Comparison of ENCODE assay signal across 8 cellular contexts in the genomic region with DNA sequence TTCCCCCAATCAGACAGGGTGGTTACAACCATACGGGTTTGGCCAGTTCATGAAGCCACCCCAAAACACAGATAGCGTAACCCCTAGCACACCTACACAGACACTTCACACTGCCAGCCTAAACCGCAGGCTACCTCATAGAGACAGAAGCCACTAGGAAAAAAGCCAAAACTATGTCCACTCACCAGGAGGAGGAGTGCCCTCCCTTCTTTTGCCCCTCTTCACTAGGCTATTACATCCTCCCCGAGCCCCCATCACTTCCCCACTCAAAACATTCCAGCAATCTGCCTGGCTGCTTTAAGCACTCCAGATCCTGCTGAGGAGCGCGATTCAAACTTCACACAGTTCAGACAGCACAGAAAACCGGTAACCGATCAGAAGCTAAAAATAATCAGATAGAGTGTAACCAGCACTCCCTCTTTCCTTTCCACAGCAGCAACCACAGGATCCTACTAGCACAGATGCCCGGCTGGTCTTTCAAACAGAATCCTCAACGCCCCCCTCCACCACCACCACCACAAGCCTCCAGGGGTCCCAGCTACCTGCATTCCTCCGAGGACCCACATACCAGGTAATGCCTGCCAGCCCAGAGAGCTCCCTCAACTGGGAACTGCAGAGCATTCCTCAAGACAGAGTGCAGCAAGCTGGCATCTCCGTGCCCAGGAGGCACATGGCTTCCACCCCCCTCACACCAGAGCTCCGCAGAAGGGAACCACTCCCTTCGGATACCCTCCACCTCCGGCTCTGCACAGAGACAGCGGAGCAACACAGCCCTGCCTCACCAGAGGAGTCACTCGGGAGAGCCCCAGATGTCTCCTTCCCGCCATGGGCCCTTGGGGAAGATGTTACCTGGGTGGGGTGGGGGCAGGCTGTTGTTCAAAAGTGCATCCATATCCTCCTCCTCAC. TPM values are rescaled to one million over a fixed set of nuclear protein-coding genes. Genes with fewer than 3 reads are reported as not detected.
DNase-seq lines count a peak whose midpoint lies in the region; ATAC-seq, FAIRE-seq and TF ChIP-seq lines count a peak whose summit lies in the region.

No MANE protein-coding gene starts in this region.

- DNase-seq in GM12892 (ENCODE audit: insufficient read length), result no peak
- DNase-seq in RKO (ENCODE audit: low spot score), result peak; percentile 65
- DNase-seq in K562 (ENCODE audit: extremely low read depth in 1 of 4, low spot score in 3 of 4), result peak in 1 of 4 experiments; percentile 16
- DNase-seq in iPS-NIHi7 (ENCODE audit: extremely low spot score), result peak; percentile 33
- no peak for DNase-seq in spleen
- no peak for DNase-seq in cortex of kidney (lab: John Stamatoyannopoulos, UW)
- DNase-seq in Kasumi-1 (lab: John Stamatoyannopoulos, UW), result no peak

- TF ChIP-seq POLR2A in GM12892 (IDR thresholded peaks at IDR 0.05; ENCODE audit: low read depth, low read length), result no peak
- TF ChIP-seq POLR2A in K562 (conservative IDR thresholded peaks at IDR 0.05), result no peak
- TF ChIP-seq POLR2A in spleen (IDR thresholded peaks at IDR 0.05), result no peak

- no peaks in the 10 kb centered on the region for H3K27me3 ChIP-seq in K562 (ENCODE audit: control insufficient read depth in 2 of 2, insufficient read depth in 2 of 2, low read length in 2 of 2)
- no peaks in the 10 kb centered on the region for H3K27me3 ChIP-seq in spleen (replicated peaks in 1 of 7)

- H2AFZ ChIP-seq in K562 (ENCODE audit: low read depth, low read length), result no peak overlapping the region

- peaks cover 23 to 34% of the 10 kb centered on the region in 2 experiments; a peak in 4 of 5 replicates for H3K4me1 ChIP-seq in K562 (replicated peaks in 1 of 2; ENCODE audit: control insufficient read depth in 2 of 2, insufficient read depth in 2 of 2, low read length in 2 of 2)
- peaks cover 29 to 73% (median 44%) of the 10 kb centered on the region in 6 donors for H3K4me1 ChIP-seq in spleen

- H3K9ac ChIP-seq in K562 (ENCODE audit: insufficient read depth in 1 of 2, low read depth in 2 of 2, low read length in 2 of 2), result peak overlapping the region; percentile 70 to 95

- H3K79me2 ChIP-seq in K562 (ENCODE audit: control insufficient read depth, insufficient read depth, low read length), result peaks cover 66% of the 10 kb centered on the region

- TSS peak; percentile 35 for BruUV-seq in K562 (replicated peaks; lab: Mats Ljungman, UMichigan)

- H3K36me3 ChIP-seq in K562 (ENCODE audit: control insufficient read depth, insufficient read depth, low read length) (peaks cover 54% of the 10 kb centered on the region), spleen (peaks cover 4 to 43% (median 20%) of the 10 kb centered on the region in 6 donors)

- peak; percentile 38 for FAIRE-seq in GM12892 (lab: Jason Lieb, UNC)
- FAIRE-seq in K562 (lab: Jason Lieb, UNC), result no peak

- no peaks in the 10 kb centered on the region for H3K9me3 ChIP-seq in K562 (replicated peaks; ENCODE audit: control insufficient read depth, insufficient read depth, low read depth, low read length)
- no peaks in the 10 kb centered on the region for H3K9me3 ChIP-seq in spleen

- peak overlapping the region; percentile 78 for H3K4me2 ChIP-seq in K562 (ENCODE audit: insufficient read depth, low read length)

- H3K27ac ChIP-seq in K562 (ENCODE audit: extremely low read depth, low read depth, low read length) (peak overlapping the region; percentile 85; the same call in 2 of the 3 replicates), spleen (peak overlapping the region; percentile 91 to 99 (median 97))

- ATAC-seq in K562 (peak; percentile 6), GM21717 (IDR thresholded peaks at IDR 0.05; ENCODE audit: unreplicated experiment) (no peak)

- TF ChIP-seq RAD21 in K562 (CRISPR knock-in tag; conservative IDR thresholded peaks at IDR 0.05 in 1 of 2, IDR thresholded peaks at IDR 0.05 in 1 of 2), result no peak

- in situ Hi-C loops in K562 (cut with MboI), result no loop called here

- peak overlapping the region; percentile 87 for H3K4me3 ChIP-seq in K562
- peak overlapping the region; percentile 70 to 97 (median 86) for H3K4me3 ChIP-seq in spleen

- intact Hi-C loops in K562 (cut with micrococcal nuclease) (loop anchor here (1.0 to 2.0 kb wide), 2 partner anchors 8 to 57 kb away; partner anchors contain the start of gene ING4), spleen (cut with DNase I; ENCODE audit: low total_unique reads) (no loop called here)

- CTCF ChIA-PET in K562 (lab: Yijun Ruan, JAX; ENCODE audit: low intra/inter-chr PET ratio), result no interaction called here

- H4K20me1 ChIP-seq in K562 (replicated peaks; ENCODE audit: control insufficient read depth, insufficient read depth, low read length), result peaks cover 30% of the 10 kb centered on the region

- no peaks in the 10 kb centered on the region for H3K9me1 ChIP-seq in K562 (ENCODE audit: control insufficient read depth, insufficient read depth, low read length)

- POLR2A ChIA-PET in K562 (lab: Yijun Ruan, JAX), result interaction anchor here (1.3 to 1.6 kb wide), 5 partner anchors 8 to 84 kb away, joined by 3 to 6 read pairs (median 4); partner anchors contain the start of gene ZNF384

- no peak for TF ChIP-seq EP300 in K562 (IDR thresholded peaks at IDR 0.05; ENCODE audit: low read length)

- TF ChIP-seq CTCF in K562 (IDR thresholded peaks at IDR 0.05 in 2 of 3, conservative IDR thresholded peaks at IDR 0.05 in 1 of 3; ENCODE audit: insufficient read depth in 2 of 3, low read depth in 1 of 3, low read length in 3 of 3) (no peak; a peak in 1 of 6 replicates), spleen (IDR thresholded peaks at IDR 0.05 in 8 of 11, conservative IDR thresholded peaks at IDR 0.05 in 3 of 11) (no peak)

- 6% methylated on average over 18 of the region's 18 CpGs for WGBS in K562 (ENCODE audit: insufficient coverage, low coverage, missing lambda C conversion rate)
- 3 to 5% (median 3%) methylated on average over 17 to 18 of the region's 18 CpGs for WGBS in spleen, 5 donors

RNA-seq across cellular contexts. Expression of gene CHD4, which starts 1.5 kb away (rescaled TPM):
- polyA plus RNA-seq in GM12892 (2012; ENCODE audit: missing spikeins), result 95.7 TPM
- 526 and 534 TPM in 2 replicates for total RNA-seq in K562 (2011; cell fraction: chromatin; rRNA removed; ENCODE audit: low replicate concordance)
- total RNA-seq in K562 (2011; cell fraction: nucleolus; rRNA removed), result 244 and 272 TPM in 2 replicates
- total RNA-seq in K562 (2011; cell fraction: nucleoplasm; rRNA removed), result 296 and 379 TPM in 2 replicates
- 392 and 404 TPM in 2 replicates for total RNA-seq in K562 (2014; rRNA removed)
- total RNA-seq in K562 (2014; rRNA removed; fragmentation: Illumina TruSeq; extraction: Trizol), result 231 and 265 TPM in 2 replicates
- total RNA-seq in K562 (2015; rRNA removed; fragmentation: Illumina TruSeq; extraction: Trizol), result 271 and 272 TPM in 2 replicates
- total RNA-seq in K562 (2021), result 353 and 384 TPM in 2 replicates
- 119 and 126 TPM in 2 replicates for polyA plus RNA-seq in K562 (2011; rRNA removed)
- polyA plus RNA-seq in K562 (2011; cell fraction: cytosol; rRNA removed), result 151 and 165 TPM in 2 replicates
- 184 and 336 TPM in 2 replicates for polyA plus RNA-seq in K562 (2011; cell fraction: nucleus; rRNA removed)
- polyA plus RNA-seq in K562 (2012), result 162 and 218 TPM in 2 replicates
- polyA plus RNA-seq in K562 (2014; fragmentation: Illumina TruSeq; extraction: Trizol), result 346 and 375 TPM in 2 replicates
- 10 to 100 TPM; 82.1 to 90.3 TPM for polyA plus RNA-seq in K562 (2014; fragmentation: Nextera tagmentation; extraction: Ambion mirVana)
- polyA plus RNA-seq in K562 (2014; rRNA removed), result 211 and 214 TPM in 2 replicates
- polyA minus RNA-seq in K562 (2011; rRNA and poly(A)+ RNA removed), result 272 and 274 TPM in 2 replicates
- polyA minus RNA-seq in K562 (2011; cell fraction: cytosol; rRNA and poly(A)+ RNA removed), result 222 and 251 TPM in 2 replicates
- polyA minus RNA-seq in K562 (2011; cell fraction: nucleus; rRNA and poly(A)+ RNA removed), result 81.5 and 99.4 TPM in 2 replicates
- total RNA-seq in spleen, result 100 to 1,000 TPM; 202 to 272 (median 240) TPM
- polyA plus RNA-seq in spleen, result 100 to 1,000 TPM; 136 to 169 (median 154) TPM

RNA-seq across cellular contexts. Expression of gene LPAR5, which starts 30.1 kb away (rescaled TPM):
- 1.7 TPM for polyA plus RNA-seq in GM12892 (2012; ENCODE audit: missing spikeins)
- 14.4 and 32.5 TPM in 2 replicates for total RNA-seq in K562 (2011; cell fraction: chromatin; rRNA removed; ENCODE audit: low replicate concordance)
- total RNA-seq in K562 (2011; cell fraction: nucleolus; rRNA removed), result 19.1 and 26.3 TPM in 2 replicates
- total RNA-seq in K562 (2011; cell fraction: nucleoplasm; rRNA removed), result 20.8 and 27.5 TPM in 2 replicates
- 3.6 and 4.9 TPM in 2 replicates for total RNA-seq in K562 (2014; rRNA removed)
- total RNA-seq in K562 (2014; rRNA removed; fragmentation: Illumina TruSeq; extraction: Trizol), result 3.0 and 3.5 TPM in 2 replicates
- total RNA-seq in K562 (2015; rRNA removed; fragmentation: Illumina TruSeq; extraction: Trizol), result 2.7 and 2.8 TPM in 2 replicates
- 9.2 and 11.7 TPM in 2 replicates for total RNA-seq in K562 (2021)
- 5.8 and 7.8 TPM in 2 replicates for polyA plus RNA-seq in K562 (2011; rRNA removed)
- 14.8 and 50.1 TPM in 2 replicates for polyA plus RNA-seq in K562 (2011; cell fraction: cytosol; rRNA removed)
- 5.8 and 13.2 TPM in 2 replicates for polyA plus RNA-seq in K562 (2011; cell fraction: nucleus; rRNA removed)
- 8.5 and 9.4 TPM in 2 replicates for polyA plus RNA-seq in K562 (2012)
- 7.0 and 9.9 TPM in 2 replicates for polyA plus RNA-seq in K562 (2014; fragmentation: Illumina TruSeq; extraction: Trizol)
- 1 to 10 TPM; 1.3 to 2.3 TPM for polyA plus RNA-seq in K562 (2014; fragmentation: Nextera tagmentation; extraction: Ambion mirVana)
- 5.6 and 5.9 TPM in 2 replicates for polyA plus RNA-seq in K562 (2014; rRNA removed)
- 4.6 and 7.8 TPM in 2 replicates for polyA minus RNA-seq in K562 (2011; rRNA and poly(A)+ RNA removed)
- polyA minus RNA-seq in K562 (2011; cell fraction: cytosol; rRNA and poly(A)+ RNA removed), result 11.7 and 16.4 TPM in 2 replicates
- polyA minus RNA-seq in K562 (2011; cell fraction: nucleus; rRNA and poly(A)+ RNA removed), result 3.6 and 4.7 TPM in 2 replicates
- total RNA-seq in spleen, result 10 to 100 TPM; 12.9 to 26.6 (median 16.9) TPM
- polyA plus RNA-seq in spleen, result 10 to 100 TPM; 10.9 to 16.0 (median 14.9) TPM

RNA-seq across cellular contexts. Expression of gene NOP2, which starts 37.6 kb away (rescaled TPM):
- polyA plus RNA-seq in GM12892 (2012; ENCODE audit: missing spikeins), result 60.0 TPM
- 199 and 304 TPM in 2 replicates for total RNA-seq in K562 (2011; cell fraction: chromatin; rRNA removed; ENCODE audit: low replicate concordance)
- 156 and 172 TPM in 2 replicates for total RNA-seq in K562 (2011; cell fraction: nucleolus; rRNA removed)
- total RNA-seq in K562 (2011; cell fraction: nucleoplasm; rRNA removed), result 135 and 147 TPM in 2 replicates
- 55.4 and 70.8 TPM in 2 replicates for total RNA-seq in K562 (2014; rRNA removed)
- 53.2 and 54.4 TPM in 2 replicates for total RNA-seq in K562 (2014; rRNA removed; fragmentation: Illumina TruSeq; extraction: Trizol)
- 60.6 and 61.9 TPM in 2 replicates for total RNA-seq in K562 (2015; rRNA removed; fragmentation: Illumina TruSeq; extraction: Trizol)
- total RNA-seq in K562 (2021), result 77.2 and 77.6 TPM in 2 replicates
- 74.7 and 93.6 TPM in 2 replicates for polyA plus RNA-seq in K562 (2011; rRNA removed)
- 29.0 and 33.7 TPM in 2 replicates for polyA plus RNA-seq in K562 (2011; cell fraction: cytosol; rRNA removed)
- polyA plus RNA-seq in K562 (2011; cell fraction: nucleus; rRNA removed), result 248 and 319 TPM in 2 replicates
- polyA plus RNA-seq in K562 (2012), result 37.5 and 55.6 TPM in 2 replicates
- 67.5 and 97.7 TPM in 2 replicates for polyA plus RNA-seq in K562 (2014; fragmentation: Illumina TruSeq; extraction: Trizol)
- polyA plus RNA-seq in K562 (2014; fragmentation: Nextera tagmentation; extraction: Ambion mirVana), result 10 to 100 TPM; 19.0 to 37.2 TPM
- 86.3 and 92.2 TPM in 2 replicates for polyA plus RNA-seq in K562 (2014; rRNA removed)
- polyA minus RNA-seq in K562 (2011; rRNA and poly(A)+ RNA removed), result 32.7 and 42.8 TPM in 2 replicates
- 26.4 and 38.0 TPM in 2 replicates for polyA minus RNA-seq in K562 (2011; cell fraction: cytosol; rRNA and poly(A)+ RNA removed)
- 40.7 and 56.9 TPM in 2 replicates for polyA minus RNA-seq in K562 (2011; cell fraction: nucleus; rRNA and poly(A)+ RNA removed)
- 10 to 100 TPM; 37.0 to 58.7 (median 47.5) TPM for total RNA-seq in spleen
- 10 to 100 TPM; 25.8 to 40.7 (median 37.6) TPM for polyA plus RNA-seq in spleen

RNA-seq across cellular contexts. Expression of gene ACRBP, which starts 41.6 kb away (rescaled TPM):
- polyA plus RNA-seq in GM12892 (2012; ENCODE audit: missing spikeins), result 2.1 TPM
- 10.1 and 27.0 TPM in 2 replicates for total RNA-seq in K562 (2011; cell fraction: chromatin; rRNA removed; ENCODE audit: low replicate concordance)
- 11.7 and 20.7 TPM in 2 replicates for total RNA-seq in K562 (2011; cell fraction: nucleolus; rRNA removed)
- total RNA-seq in K562 (2011; cell fraction: nucleoplasm; rRNA removed), result 12.6 and 15.5 TPM in 2 replicates
- total RNA-seq in K562 (2014; rRNA removed), result 5.3 and 10.5 TPM in 2 replicates
- total RNA-seq in K562 (2014; rRNA removed; fragmentation: Illumina TruSeq; extraction: Trizol), result 5.5 and 7.9 TPM in 2 replicates
- 3.1 and 3.5 TPM in 2 replicates for total RNA-seq in K562 (2015; rRNA removed; fragmentation: Illumina TruSeq; extraction: Trizol)
- 16.8 and 18.0 TPM in 2 replicates for total RNA-seq in K562 (2021)
- 13.2 and 28.6 TPM in 2 replicates for polyA plus RNA-seq in K562 (2011; rRNA removed)
- polyA plus RNA-seq in K562 (2011; cell fraction: cytosol; rRNA removed), result 12.3 and 15.6 TPM in 2 replicates
- 79.2 and 89.4 TPM in 2 replicates for polyA plus RNA-seq in K562 (2011; cell fraction: nucleus; rRNA removed)
- 13.4 and 22.7 TPM in 2 replicates for polyA plus RNA-seq in K562 (2012)
- polyA plus RNA-seq in K562 (2014; fragmentation: Illumina TruSeq; extraction: Trizol), result 7.2 and 8.4 TPM in 2 replicates
- polyA plus RNA-seq in K562 (2014; fragmentation: Nextera tagmentation; extraction: Ambion mirVana), result 10 to 100 TPM; 23.1 to 31.8 TPM
- polyA plus RNA-seq in K562 (2014; rRNA removed), result 4.4 and 6.7 TPM in 2 replicates
- 4.0 and 4.5 TPM in 2 replicates for polyA minus RNA-seq in K562 (2011; rRNA and poly(A)+ RNA removed)
- 5.4 and 7.3 TPM in 2 replicates for polyA minus RNA-seq in K562 (2011; cell fraction: cytosol; rRNA and poly(A)+ RNA removed)
- polyA minus RNA-seq in K562 (2011; cell fraction: nucleus; rRNA and poly(A)+ RNA removed), result 4.4 and 11.2 TPM in 2 replicates
- total RNA-seq in spleen, result 10 to 100 TPM; 13.2 to 41.7 (median 18.1) TPM
- 1 to 10 TPM; 7.2 to 8.8 (median 7.3) TPM for polyA plus RNA-seq in spleen

RNA-seq across cellular contexts. Expression of gene IFFO1, which starts 49.8 kb away (rescaled TPM):
- polyA plus RNA-seq in GM12892 (2012; ENCODE audit: missing spikeins), result 6.2 TPM
- total RNA-seq in K562 (2011; cell fraction: chromatin; rRNA removed; ENCODE audit: low replicate concordance), result 0.42 and 0.76 TPM in 2 replicates
- total RNA-seq in K562 (2011; cell fraction: nucleolus; rRNA removed), result 0.66 and 0.83 TPM in 2 replicates
- 0.23 and 0.37 TPM in 2 replicates for total RNA-seq in K562 (2011; cell fraction: nucleoplasm; rRNA removed)
- total RNA-seq in K562 (2014; rRNA removed) (not detected in 2 replicates), K562 (2014; rRNA removed; fragmentation: Illumina TruSeq; extraction: Trizol) (not detected in 2 replicates), K562 (2015; rRNA removed; fragmentation: Illumina TruSeq; extraction: Trizol) (0.08 TPM in 1 of 2 replicates, not detected in the other), K562 (2021) (0.09 and 0.20 TPM in 2 replicates), spleen (10 to 100 TPM; 32.2 to 51.2 (median 39.7) TPM)
- polyA plus RNA-seq in K562 (2011; rRNA removed) (0.10 and 0.12 TPM in 2 replicates), K562 (2014; fragmentation: Illumina TruSeq; extraction: Trizol) (not detected in 2 replicates), K562 (2014; fragmentation: Nextera tagmentation; extraction: Ambion mirVana) (not detected), K562 (2014; rRNA removed) (0.03 TPM in 1 of 2 replicates, not detected in the other), spleen (10 to 100 TPM; 27.8 to 78.3 (median 63.2) TPM)
- polyA plus RNA-seq in K562 (2011; cell fraction: cytosol; rRNA removed), result 0.09 and 0.15 TPM in 2 replicates
- polyA plus RNA-seq in K562 (2011; cell fraction: nucleus; rRNA removed), result 0.18 and 0.32 TPM in 2 replicates
- polyA plus RNA-seq in K562 (2012), result 0.04 and 0.10 TPM in 2 replicates
- 0.11 TPM in 1 of 2 replicates, not detected in the other for polyA minus RNA-seq in K562 (2011; rRNA and poly(A)+ RNA removed)
- polyA minus RNA-seq in K562 (2011; cell fraction: cytosol; rRNA and poly(A)+ RNA removed), result not detected in 2 replicates
- polyA minus RNA-seq in K562 (2011; cell fraction: nucleus; rRNA and poly(A)+ RNA removed), result 0.11 and 0.27 TPM in 2 replicates

Comparison
In these comparisons a context has a peak if more than half of its experiments do, and no peak if none do; other contexts are left out.
1. DNase-seq: peak in RKO (single experiment) and iPS-NIHi7 (single experiment); none in GM12892 (single experiment), spleen (single experiment), cortex of kidney (single experiment) and Kasumi-1 (0 of 2).